Comparison of ENCODE assay signal across 2 cellular contexts in genomic region chr10:95722496-95722895, GRCh38. TPM values are rescaled to one million over a fixed set of nuclear protein-coding genes. Genes with fewer than 3 reads are reported as not detected.
"Had no signal": no experiment of that assay in that cellular context is flagged by ENCODE, and none has a peak within 500 bp of the region (broad histone marks: within the 10 kb centered on the region; RNA-seq: fewer than 3 reads in every experiment).

No MANE protein-coding gene starts in this region.

RNA-seq across cellular contexts. Expression of gene ENTPD1, which starts 33.5 kb away (rescaled TPM):
- total RNA-seq: epithelial cell of proximal tubule, foreskin keratinocyte had no signal
- polyA plus RNA-seq: foreskin keratinocyte had no signal
